In the genomic region with DNA sequence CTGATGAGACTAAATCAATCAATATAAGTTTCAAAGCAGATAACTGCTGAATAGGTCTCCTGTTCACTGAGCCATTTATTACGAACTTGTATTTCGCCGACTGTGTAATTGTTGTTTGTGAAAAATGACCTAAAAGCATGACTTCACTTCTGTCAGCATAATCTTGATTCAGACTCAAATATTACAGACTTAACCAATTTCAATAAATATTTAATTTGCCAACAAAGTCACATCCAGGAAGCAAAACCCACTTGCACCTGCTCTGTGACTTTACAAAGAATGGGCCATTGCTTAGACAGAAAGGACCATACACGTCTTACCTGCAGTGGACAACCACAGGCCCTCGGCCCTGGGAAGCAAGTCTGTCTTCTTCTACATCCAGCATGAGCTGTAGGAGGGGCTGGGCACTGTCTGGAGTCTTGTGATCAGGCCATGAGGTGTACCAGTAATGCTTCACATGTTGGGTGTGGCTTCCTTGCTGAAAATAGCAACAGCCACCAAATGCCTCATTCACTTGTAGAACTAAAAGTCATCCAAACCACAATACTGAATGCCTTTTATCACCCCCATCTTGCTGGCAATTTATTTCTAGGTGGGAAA, we compare ENCODE assay signal across 10 cellular contexts. TPM values are rescaled to one million over a fixed set of nuclear protein-coding genes. Genes with fewer than 3 reads are reported as not detected.
A peak's percentile ranks its signal among the peaks of the same experiment; 100 is the strongest.
DNase-seq lines count a peak whose midpoint lies in the region; ATAC-seq and TF ChIP-seq lines count a peak whose summit lies in the region.
"Had no signal": no experiment of that assay in that cellular context is flagged by ENCODE, and none has a peak within 500 bp of the region (broad histone marks: within the 10 kb centered on the region; RNA-seq: fewer than 3 reads in every experiment).

No MANE protein-coding gene starts in this region.

- no peaks in the 10 kb centered on the region for H3K9me3 Mint-ChIP-seq in osteocyte (ENCODE audit: unreplicated experiment)
- H3K9me3 Mint-ChIP-seq: IgD-negative memory B cell had no signal

- H3K36me3 ChIP-seq in BJ (ENCODE audit: control insufficient read depth, insufficient read depth, low read length) (no peaks in the 10 kb centered on the region), ovary (no peaks in the 10 kb centered on the region)

- CTCF ChIA-PET in BJ (lab: Yijun Ruan, JAX), result no interaction called here

- TF ChIP-seq EP300 in Ishikawa (IDR thresholded peaks at IDR 0.05; ENCODE audit: borderline replicate concordance), result no peak
- TF ChIP-seq EP300 in ovary (IDR thresholded peaks at IDR 0.05), result no peak

- TF ChIP-seq RAD21 in Ishikawa (IDR thresholded peaks at IDR 0.05; ENCODE audit: low read depth), result no peak

- H3K4me1 ChIP-seq in ovary (ENCODE audit: insufficient read depth), result no peaks in the 10 kb centered on the region

- H3K4me3 Mint-ChIP-seq in osteocyte (ENCODE audit: unreplicated experiment), result no peak overlapping the region

- TF ChIP-seq POLR2A in ovary (IDR thresholded peaks at IDR 0.05), result no peak

- TF ChIP-seq CTCF in BJ (IDR thresholded peaks at IDR 0.05; ENCODE audit: insufficient read depth, low read depth, low read length), result no peak
- TF ChIP-seq CTCF in astrocyte of the spinal cord (IDR thresholded peaks at IDR 0.05; ENCODE audit: low read depth, low read length), result no peak
- TF ChIP-seq CTCF in ovary (IDR thresholded peaks at IDR 0.05), result no peak
- no peak for TF ChIP-seq CTCF in osteocyte (IDR thresholded peaks at IDR 0.05)

- POLR2A ChIA-PET in BJ (lab: Charles Lee), result no interaction called here

- H3K4me1 Mint-ChIP-seq in osteocyte (ENCODE audit: unreplicated experiment), result peaks cover 16% of the 10 kb centered on the region

- DNase-seq in BJ (ENCODE audit: low read depth), result peak; percentile 78
- DNase-seq in astrocyte of the spinal cord (ENCODE audit: low read depth, low spot score), result peak; percentile 72
- peak; percentile 92 for DNase-seq in kidney tubule cell (ENCODE audit: low spot score)
- DNase-seq in ovary, result no peak
- DNase-seq in effector CD8-positive, alpha-beta T cell (lab: John Stamatoyannopoulos, UW), result no peak
- DNase-seq in osteocyte (ENCODE audit: extremely low spot score, unreplicated experiment), result no peak
- DNase-seq: GDM1 had no signal

- in situ Hi-C loops in astrocyte of the spinal cord (cut with HindIII; ENCODE audit: low sequenced_read_pairs), result no loop called here

- H3K4me3 ChIP-seq in BJ (ENCODE audit: low read depth, low read length), result no peak overlapping the region
- H3K4me3 ChIP-seq in astrocyte of the spinal cord (ENCODE audit: low read depth, low read length), result no peak overlapping the region
- H3K4me3 ChIP-seq in ovary, result no peak overlapping the region

- no peaks in the 10 kb centered on the region for H3K27me3 ChIP-seq in BJ (ENCODE audit: control insufficient read depth, insufficient read depth, low read length)
- H3K27me3 ChIP-seq in ovary, result no peaks in the 10 kb centered on the region

- 87 to 90% (median 88%) methylated on average over 5 of the region's 5 CpGs for WGBS in ovary, 3 donors

- no peaks in the 10 kb centered on the region for H3K9me3 ChIP-seq in ovary

- intact Hi-C loops in ovary (cut with DNase I), result no loop called here

- H3K27ac Mint-ChIP-seq in osteocyte (ENCODE audit: unreplicated experiment), result no peak overlapping the region
- H3K27ac Mint-ChIP-seq: IgD-negative memory B cell had no signal

- no peak for ATAC-seq in HG03432 (IDR thresholded peaks at IDR 0.05; ENCODE audit: unreplicated experiment)

- no peaks in the 10 kb centered on the region for H3K27me3 Mint-ChIP-seq in osteocyte (ENCODE audit: unreplicated experiment)
- H3K27me3 Mint-ChIP-seq: IgD-negative memory B cell had no signal

- H3K27ac ChIP-seq in ovary, result no peak overlapping the region

- H3K36me3 Mint-ChIP-seq in osteocyte (ENCODE audit: unreplicated experiment), result no peaks in the 10 kb centered on the region
- H3K36me3 Mint-ChIP-seq: IgD-negative memory B cell had no signal

TF ChIP-seq in Ishikawa, 13 proteins besides CTCF, POLR2A, EP300 and RAD21:
- TF ChIP-seq, protein P1, sequence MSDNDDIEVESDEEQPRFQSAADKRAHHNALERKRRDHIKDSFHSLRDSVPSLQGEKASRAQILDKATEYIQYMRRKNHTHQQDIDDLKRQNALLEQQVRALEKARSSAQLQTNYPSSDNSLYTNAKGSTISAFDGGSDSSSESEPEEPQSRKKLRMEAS (IDR thresholded peaks at IDR 0.05), result peak; percentile 33; the same call in 1 of the 2 replicates
- TF ChIP-seq ZBTB7A (IDR thresholded peaks at IDR 0.05; ENCODE audit: low read depth), result no peak

RNA-seq across cellular contexts. Expression of a gene that starts 23.5 kb away (rescaled TPM):
- polyA plus RNA-seq in BJ (2011; rRNA removed), result 1.7 and 2.1 TPM in 2 replicates
- polyA minus RNA-seq in BJ (2011; rRNA and poly(A)+ RNA removed), result 1.4 and 2.4 TPM in 2 replicates
- 10 to 100 TPM in 4 of 7 donors, 1 to 10 TPM in 3; 4.9 to 34.6 (median 11.6) TPM for total RNA-seq in ovary
- 10 to 100 TPM in 1 of 2 donors, 1 to 10 TPM in 1; 10.0 to 17.3 TPM for polyA plus RNA-seq in ovary
- 0.05 and 0.10 TPM in 2 replicates for total RNA-seq in osteocyte

Comparison
In these comparisons a context has a peak if more than half of its experiments do, and no peak if none do; other contexts are left out.
1. DNase-seq: peak in BJ (single experiment), astrocyte of the spinal cord (single experiment) and kidney tubule cell (single experiment); none in ovary (0 of 5), effector CD8-positive, alpha-beta T cell (single experiment) and osteocyte (single experiment).